Comparison of ENCODE assay signal across 7 cellular contexts in genomic region chr11:62337682-62338181, GRCh38. TPM values are rescaled to one million over a fixed set of nuclear protein-coding genes. Genes with fewer than 3 reads are reported as not detected.
A peak's percentile ranks its signal among the peaks of the same experiment; 100 is the strongest.
DNase-seq lines count a peak whose midpoint lies in the region; ATAC-seq and TF ChIP-seq lines count a peak whose summit lies in the region.

No MANE protein-coding gene starts in this region.

- H3K4me3 ChIP-seq in GM12864 (ENCODE audit: low read depth, low read length): peak overlapping the region; percentile 56
- H3K4me3 ChIP-seq in LNCaP clone FGC (ENCODE audit: low read depth, low read length): peak overlapping the region; percentile 54
- H3K4me3 ChIP-seq in cardiac muscle cell: peak overlapping the region; percentile 45
- peak overlapping the region; percentile 62 for H3K4me3 ChIP-seq in parathyroid adenoma (ENCODE audit: low read depth, low read length)

- H3K9ac ChIP-seq in parathyroid adenoma: no peak overlapping the region

- TF ChIP-seq CTCF in GM12864 (IDR thresholded peaks at IDR 0.05; ENCODE audit: low read depth, low read length, missing control alignments): no peak
- no peak for TF ChIP-seq CTCF in LNCaP clone FGC (IDR thresholded peaks at IDR 0.05; ENCODE audit: control insufficient read depth, extremely low read depth, insufficient read depth)
- TF ChIP-seq CTCF in cardiac muscle cell (IDR thresholded peaks at IDR 0.05; ENCODE audit: low read depth, low read length): no peak
- no peak for TF ChIP-seq CTCF in parathyroid adenoma (IDR thresholded peaks at IDR 0.05)

- no peak for ATAC-seq in GM19351 (IDR thresholded peaks at IDR 0.05; ENCODE audit: unreplicated experiment)

- peak overlapping the region; percentile 87 for H2AFZ ChIP-seq in parathyroid adenoma

- peaks cover 50% of the 10 kb centered on the region for H3K27me3 ChIP-seq in cardiac muscle cell
- H3K27me3 ChIP-seq in parathyroid adenoma (ENCODE audit: control insufficient read depth, insufficient read depth, low read length): no peaks in the 10 kb centered on the region

- no peak for DNase-seq in GM12864 (ENCODE audit: low read depth)
- no peak for DNase-seq in LNCaP clone FGC (ENCODE audit: low read depth)
- peak; percentile 1 for DNase-seq in activated T-helper 1 cell treated with Interleukin-2 at 50 U/mL for 16 hours (ENCODE audit: low read depth)
- DNase-seq in cardiac muscle cell (ENCODE audit: low read depth in 1 of 2, low spot score in 1 of 2): peak; percentile 9 to 37
- DNase-seq in effector CD8-positive, alpha-beta T cell (lab: John Stamatoyannopoulos, UW): no peak

- no peak overlapping the region for H3K27ac ChIP-seq in cardiac muscle cell
- no peak overlapping the region for H3K27ac ChIP-seq in parathyroid adenoma

- H3K4me2 ChIP-seq in parathyroid adenoma (ENCODE audit: low read length): peak overlapping the region; percentile 79

- H3K9me3 ChIP-seq in cardiac muscle cell (ENCODE audit: low read depth) (no peaks in the 10 kb centered on the region), parathyroid adenoma (ENCODE audit: control insufficient read depth, low read length) (no peaks in the 10 kb centered on the region)

- no peaks in the 10 kb centered on the region for H3K4me1 ChIP-seq in cardiac muscle cell (ENCODE audit: low read depth)
- H3K4me1 ChIP-seq in parathyroid adenoma: no peaks in the 10 kb centered on the region

- H3K36me3 ChIP-seq in cardiac muscle cell (no peaks in the 10 kb centered on the region), parathyroid adenoma (ENCODE audit: control insufficient read depth, insufficient read depth, low read length) (no peaks in the 10 kb centered on the region)

- no peaks in the 10 kb centered on the region for H3K79me2 ChIP-seq in parathyroid adenoma

RNA-seq across cellular contexts. Expression of gene ASRGL1, which starts 0.5 kb away (rescaled TPM):
- 6.8 and 6.9 TPM in 2 replicates for total RNA-seq in cardiac muscle cell
- polyA plus RNA-seq in cardiac muscle cell: 17.1 and 21.5 TPM in 2 replicates

RNA-seq across cellular contexts. Expression of gene SCGB1D4, which starts 38.9 kb away (rescaled TPM):
- not detected in 2 replicates for total RNA-seq in cardiac muscle cell
- not detected in 2 replicates for polyA plus RNA-seq in cardiac muscle cell

Comparison
In these comparisons a context has a peak if more than half of its experiments do, and no peak if none do; other contexts are left out.
1. DNase-seq: peak in activated T-helper 1 cell treated with Interleukin-2 at 50 U/mL for 16 hours (single experiment) and cardiac muscle cell (2 of 2); none in GM12864 (single experiment), LNCaP clone FGC (single experiment) and effector CD8-positive, alpha-beta T cell (single experiment).
2. Peak in every context shown above with its lines, with median percentiles within 50 percentile points of each other: H3K4me3 ChIP-seq.